In the genomic region with DNA sequence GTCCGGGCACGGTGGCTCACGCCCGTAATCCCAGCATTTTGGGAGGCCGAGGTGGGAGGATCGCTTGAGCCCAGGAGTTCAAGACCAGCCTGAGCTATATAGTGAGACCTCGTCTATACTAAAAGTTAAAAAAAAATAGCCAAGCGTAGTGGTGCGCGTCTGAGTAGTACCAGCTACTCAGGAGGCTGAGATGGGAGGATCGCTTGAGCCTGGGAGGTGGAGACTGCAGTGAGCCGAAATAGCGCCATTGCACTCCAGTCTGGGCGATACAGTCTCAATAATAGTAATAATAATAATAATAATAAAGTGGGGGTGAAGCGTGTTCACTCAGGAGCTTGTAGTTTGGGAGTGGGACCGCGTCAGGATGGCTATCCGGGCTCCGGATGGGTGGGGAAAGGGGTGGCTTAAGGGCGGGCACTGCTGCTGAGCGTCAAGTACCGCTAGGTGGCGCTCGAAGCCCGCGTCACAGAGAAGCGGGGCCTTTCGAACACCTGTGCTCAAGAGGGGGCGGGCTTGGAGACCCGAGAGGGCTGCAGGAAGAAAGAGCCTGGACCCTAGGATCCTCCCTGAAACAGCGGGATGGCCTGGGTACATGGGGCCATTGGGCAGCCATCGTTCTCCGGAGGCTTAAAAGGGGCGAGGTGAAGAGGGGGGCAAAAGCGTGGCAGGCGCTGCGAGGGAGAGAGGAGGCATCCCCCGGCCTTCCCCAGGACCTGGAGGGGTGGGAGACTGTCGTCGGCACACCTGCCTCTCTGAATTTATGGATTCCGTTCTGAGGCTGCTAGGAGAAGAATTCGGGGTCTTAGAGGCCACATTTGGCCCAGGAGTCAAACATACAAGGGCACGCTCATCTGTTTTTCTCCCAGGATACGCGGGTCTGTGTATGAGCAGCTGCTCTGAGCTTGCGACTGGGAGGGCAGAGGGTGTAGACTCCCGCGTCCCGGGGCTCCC, we compare ENCODE assay signal across 9 cellular contexts. TPM values are rescaled to one million over a fixed set of nuclear protein-coding genes. Genes with fewer than 3 reads are reported as not detected.
DNase-seq lines count a peak whose midpoint lies in the region; ATAC-seq and TF ChIP-seq lines count a peak whose summit lies in the region.
"Had no signal": no experiment of that assay in that cellular context is flagged by ENCODE, and none has a peak within 500 bp of the region (broad histone marks: within the 10 kb centered on the region; RNA-seq: fewer than 3 reads in every experiment).

No MANE protein-coding gene starts in this region.

- H3K4me3 ChIP-seq in Panc1 (ENCODE audit: low read depth in 2 of 2, low read length in 2 of 2) (peak overlapping the region; percentile 46 to 68), tibial nerve (no peak overlapping the region)

- TF ChIP-seq EP300 in tibial nerve (IDR thresholded peaks at IDR 0.05) = no peak

- H3K27ac ChIP-seq in Panc1 (ENCODE audit: low read length) (no peak overlapping the region), tibial nerve (no peak overlapping the region)
- H3K27ac ChIP-seq: epithelial cell of prostate had no signal

- peaks cover 80% of the 10 kb centered on the region for H3K27me3 Mint-ChIP-seq in osteocyte (ENCODE audit: unreplicated experiment)

- no peaks in the 10 kb centered on the region for H3K36me3 Mint-ChIP-seq in osteocyte (ENCODE audit: unreplicated experiment)

- peak; percentile 48 for DNase-seq in EH (ENCODE audit: low read depth)
- peak; percentile 80 for DNase-seq in HK-2 (ENCODE audit: unreplicated experiment)
- no peak for DNase-seq in Panc1 (ENCODE audit: low read depth, low spot score)
- peak; percentile 88 for DNase-seq in activated T-cell treated with anti-CD3 and anti-CD28 coated beads, Interleukin-2, amount 50 U/mL, for 48 hours
- DNase-seq in fibroblast of peridontal ligament (ENCODE audit: extremely low read depth) = peak; percentile 29
- DNase-seq in osteocyte (ENCODE audit: extremely low spot score, unreplicated experiment) = no peak
- DNase-seq in tibial nerve (ENCODE audit: low spot score in 2 of 2) = peak in 1 of 2 donors; percentile 45
- DNase-seq in cerebellar nuclear complex (lab: John Stamatoyannopoulos, UW) = no peak

- in situ Hi-C loops in Panc1 (cut with HindIII; ENCODE audit: low pct_unique_long_range_greater_than_20kb, low sequenced_read_pairs) = no loop called here

- no peaks in the 10 kb centered on the region for H3K9me3 Mint-ChIP-seq in osteocyte (ENCODE audit: unreplicated experiment)

- H3K4me3 Mint-ChIP-seq in osteocyte (ENCODE audit: unreplicated experiment) = peak overlapping the region; percentile 70

- peak; percentile 90 for ATAC-seq in Panc1

- CTCF ChIA-PET in Panc1 (lab: Charles Lee) = interaction anchor here (0.5 to 2.9 kb wide), 18 partner anchors 9 to 1193 kb away, joined by 3 to 46 read pairs (median 7); no protein-coding TSS in a partner anchor

- H3K36me3 ChIP-seq in Panc1 (ENCODE audit: control insufficient read depth, insufficient read depth, low read length) = no peaks in the 10 kb centered on the region
- H3K36me3 ChIP-seq in tibial nerve = no peaks in the 10 kb centered on the region

- peaks cover 26% of the 10 kb centered on the region for H3K4me1 Mint-ChIP-seq in osteocyte (ENCODE audit: unreplicated experiment)

- 12 to 16% methylated on average over 48 to 49 of the region's 49 CpGs for WGBS in tibial nerve, 2 donors

- no peak overlapping the region for H3K27ac Mint-ChIP-seq in osteocyte (ENCODE audit: unreplicated experiment)

- POLR2A ChIA-PET in Panc1 (lab: Charles Lee) = no interaction called here

- TF ChIP-seq POLR2A in tibial nerve (IDR thresholded peaks at IDR 0.05) = no peak

- intact Hi-C loops in Panc1 (cut with micrococcal nuclease; ENCODE audit: unreplicated experiment) = loop anchor here (1.0 to 10.0 kb wide), 5 partner anchors 52 to 570 kb away; a partner anchor contains a TSS

- TF ChIP-seq CTCF in Panc1 (IDR thresholded peaks at IDR 0.05) (peak; percentile 98), osteocyte (IDR thresholded peaks at IDR 0.05) (peak; percentile 98), tibial nerve (IDR thresholded peaks at IDR 0.05) (peak; percentile 76 to 86 (median 80))

- H3K27me3 ChIP-seq in Panc1 (ENCODE audit: control insufficient read depth, insufficient read depth, low read length) = peaks cover 12% of the 10 kb centered on the region
- H3K27me3 ChIP-seq in tibial nerve = peaks cover 2 to 100% of the 10 kb centered on the region in 2 donors

- H3K4me1 ChIP-seq in Panc1 (ENCODE audit: control insufficient read depth, insufficient read depth, low read length) = peaks cover 4% of the 10 kb centered on the region; the same call in 1 of the 2 replicates
- peaks cover 0 to 49% (median 14%) of the 10 kb centered on the region in 4 donors for H3K4me1 ChIP-seq in tibial nerve

- no peaks in the 10 kb centered on the region for H3K9me3 ChIP-seq in Panc1 (ENCODE audit: control insufficient read depth, insufficient read depth, low read depth, low read length)
- no peaks in the 10 kb centered on the region for H3K9me3 ChIP-seq in tibial nerve

- BruUV-seq in Panc1 (replicated peaks; lab: Mats Ljungman, UMichigan) = no TSS peak

RNA-seq across cellular contexts. Expression of a gene that starts 14.5 kb away (rescaled TPM):
- total RNA-seq in Panc1 (2021; ENCODE audit: unreplicated experiment) = 0.15 TPM
- 0.15 TPM for polyA plus RNA-seq in Panc1 (2012; ENCODE audit: insufficient read length)
- not detected in 2 replicates for total RNA-seq in osteocyte
- under 1 TPM in 1 of 4 donors, not detected in 3; 0.60 TPM for total RNA-seq in tibial nerve

Comparison
In these comparisons a context has a peak if more than half of its experiments do, and no peak if none do; other contexts are left out.
1. DNase-seq: peak in EH (single experiment), HK-2 (single experiment), activated T-cell treated with anti-CD3 and anti-CD28 coated beads, Interleukin-2, amount 50 U/mL, for 48 hours (2 of 2) and fibroblast of peridontal ligament (single experiment); none in Panc1 (single experiment), osteocyte (single experiment) and cerebellar nuclear complex (0 of 2).
2. H3K4me3 ChIP-seq: peak in Panc1 (2 of 2); none in tibial nerve (0 of 4).
3. Peak in every context shown above with its lines, with median percentiles within 50 percentile points of each other: CTCF ChIP-seq.